Comparison of ENCODE assay signal across 30 cellular contexts in genomic region chr15:91476861-91477260, GRCh38.
"Had no signal": no experiment of that assay in that cellular context is flagged by ENCODE, and none has a peak within 500 bp of the region (broad histone marks: within the 10 kb centered on the region; RNA-seq: fewer than 3 reads in every experiment).

No MANE protein-coding gene starts in this region.

- H3K36me3 ChIP-seq: ascending aorta, cardiac muscle cell, SJCRH30 had no signal

- H3K4me1 ChIP-seq: ascending aorta, SJCRH30 had no signal

- H3K27me3 Mint-ChIP-seq: activated CD4-positive, alpha-beta T cell treated with anti-CD3 and anti-CD28 coated beads, Interleukin-2, amount 10 ng/mL, durations not matched to agents 24 days and 14 days; activated naive CD4-positive, alpha-beta T cell treated with anti-CD3 and anti-CD28 coated beads, Interleukin-2, amount 50 U/mL, for 24 hours; activated naive CD8-positive, alpha-beta T cell treated with anti-CD3 and anti-CD28 coated beads, Interleukin-2, amount 10 ng/mL, durations not matched to agents 7 days and 5 days; activated T-helper 17 cell treated with anti-CD3 and anti-CD28 coated beads, Interleukin-2, amount 50 U/mL, for 72 hours; central memory CD8-positive, alpha-beta T cell had no signal

- H3K9me3 ChIP-seq: ascending aorta, SJCRH30 had no signal

- H3K4me3 ChIP-seq: ascending aorta, cardiac muscle cell, SJCRH30, SK-N-MC had no signal

- H3K4me3 Mint-ChIP-seq: activated CD4-positive, alpha-beta T cell treated with anti-CD3 and anti-CD28 coated beads, Interleukin-2, amount 10 ng/mL, durations not matched to agents 24 days and 14 days; activated CD8-positive, alpha-beta T cell treated with anti-CD3 and anti-CD28 coated beads for 36 hours; activated naive CD4-positive, alpha-beta T cell treated with anti-CD3 and anti-CD28 coated beads, Interleukin-2, amount 50 U/mL, for 24 hours; activated naive CD8-positive, alpha-beta T cell treated with anti-CD3 and anti-CD28 coated beads, Interleukin-2, amount 10 ng/mL, durations not matched to agents 7 days and 5 days; activated T-cell treated with anti-CD3 and anti-CD28 coated beads, Interleukin-2, amount 50 U/mL, for 72 hours; activated T-helper 17 cell treated with anti-CD3 and anti-CD28 coated beads, Interleukin-2, amount 50 U/mL, for 72 hours; central memory CD8-positive, alpha-beta T cell; T-helper 2 cell treated with Interferon-gamma antibody and Interleukin-4, amounts not matched to agents 5 μg/mL and 100 μg/mL, for 36 hours had no signal

- H3K27ac Mint-ChIP-seq: activated CD4-positive, alpha-beta T cell treated with anti-CD3 and anti-CD28 coated beads, Interleukin-2, amount 10 ng/mL, durations not matched to agents 24 days and 14 days; activated CD8-positive, alpha-beta T cell treated with anti-CD3 and anti-CD28 coated beads for 36 hours; activated naive CD4-positive, alpha-beta T cell treated with anti-CD3 and anti-CD28 coated beads, Interleukin-2, amount 50 U/mL, for 24 hours; activated naive CD8-positive, alpha-beta T cell treated with anti-CD3 and anti-CD28 coated beads, Interleukin-2, amount 10 ng/mL, durations not matched to agents 7 days and 5 days; activated T-cell treated with anti-CD3 and anti-CD28 coated beads, Interleukin-2, amount 50 U/mL, for 72 hours; activated T-helper 17 cell treated with anti-CD3 and anti-CD28 coated beads, Interleukin-2, amount 50 U/mL, for 72 hours; T-helper 2 cell treated with Interferon-gamma antibody and Interleukin-4, amounts not matched to agents 5 μg/mL and 100 μg/mL, for 36 hours had no signal

- H3K27ac ChIP-seq: ascending aorta, cardiac muscle cell, SJCRH30, SK-N-MC had no signal

- ATAC-seq: activated CD8-positive, alpha-beta T cell treated with anti-CD3 and anti-CD28 coated beads for 36 hours; activated T-cell treated with anti-CD3 and anti-CD28 coated beads, Interleukin-2, amount 50 U/mL, for 72 hours; activated T-helper 17 cell treated with anti-CD3 and anti-CD28 coated beads, Interleukin-2, amount 50 U/mL, for 72 hours; Panc1 had no signal

- H3K27me3 ChIP-seq: ascending aorta, cardiac muscle cell had no signal

- DNase-seq: activated CD4-positive, alpha-beta T cell treated with anti-CD3 and anti-CD28 coated beads, Interleukin-2, amount 50 U/mL, for 4 hours; activated CD8-positive, alpha-beta T cell treated with anti-CD3 and anti-CD28 coated beads for 36 hours; activated effector memory CD4-positive, alpha-beta T cell treated with anti-CD3 and anti-CD28 coated beads, Interleukin-2, amount 50 U/mL, for 16 hours; activated naive CD4-positive, alpha-beta T cell; activated naive CD8-positive, alpha-beta T cell treated with anti-CD3 and anti-CD28 coated beads, Interleukin-2, amount 10 ng/mL, durations not matched to agents 7 days and 5 days; activated T-cell treated with anti-CD3 and anti-CD28 coated beads, Interleukin-2, amount 50 U/mL, for 1 hour; activated T-cell treated with anti-CD3 and anti-CD28 coated beads, Interleukin-2, amount 50 U/mL, for 72 hours; amygdala; Kasumi-1; MM.1S; MV-4-11; NCI-H1092; NCI-H1436 treated with DMSO at 0.1 percent for 48 hours; NCI-H1694 treated with DMSO at 0.1 percent for 48 hours; NCI-H2029; NCI-H510A; NCI-H526; NCI-H748 treated with DMSO at 0.1 percent for 48 hours; NK-92 treated with Interleukin-12 subunit alpha and Interleukin-12 subunit beta, amount 100 ng/mL, for 24 hours; SHP77; SJCRH30 had no signal
